ENCODE assay signal across 12 cellular contexts in genomic region chr16:72921620-72922019, GRCh38.
DNase-seq lines count a peak whose midpoint lies in the region; ATAC-seq and TF ChIP-seq lines count a peak whose summit lies in the region.
"Had no signal": no experiment of that assay in that cellular context is flagged by ENCODE, and none has a peak within 500 bp of the region (broad histone marks: within the 10 kb centered on the region; RNA-seq: fewer than 3 reads in every experiment).

No MANE protein-coding gene starts in this region.

- H2BK120ac ChIP-seq in mesenchymal stem cell (ENCODE audit: low read depth, low read length) = no peak overlapping the region

- no peak overlapping the region for H2BK5ac ChIP-seq in mesenchymal stem cell (ENCODE audit: low read depth, low read length, poor library complexity, severe bottlenecking)

- H2BK15ac ChIP-seq in mesenchymal stem cell (ENCODE audit: low read depth, poor library complexity, severe bottlenecking) = no peak overlapping the region

- no peak overlapping the region for H2BK12ac ChIP-seq in mesenchymal stem cell (ENCODE audit: low read length in 2 of 2)

- intact Hi-C loops in Right ventricle myocardium superior (cut with DNase I) (no loop called here), vagina (cut with DNase I) (no loop called here), mucosa of descending colon (cut with DNase I, micrococcal nuclease) (no loop called here)

- H4K8ac ChIP-seq in mesenchymal stem cell (ENCODE audit: low read length) = no peak overlapping the region

- peak overlapping the region in 1 of 2 donors; percentile 12 for H3K4me3 ChIP-seq in right atrium auricular region
- H3K4me3 ChIP-seq in mesenchymal stem cell (ENCODE audit: insufficient read depth in 1 of 2, low read depth in 1 of 2, low read length in 2 of 2) = peak overlapping the region in 1 of 2 experiments; percentile 60
- H3K4me3 ChIP-seq in vagina = peak overlapping the region; percentile 16 to 28
- H3K4me3 ChIP-seq in mucosa of descending colon = no peak overlapping the region

- peak overlapping the region in 1 of 2 experiments; percentile 13 for H3K14ac ChIP-seq in mesenchymal stem cell (ENCODE audit: low read length in 2 of 2)

- 86% methylated on average over 15 of the region's 15 CpGs for WGBS in mesenchymal stem cell

- H3K4ac ChIP-seq in mesenchymal stem cell (ENCODE audit: low read depth in 1 of 2, low read length in 2 of 2) = no peak overlapping the region

- no peak overlapping the region for H2AFZ ChIP-seq in mesenchymal stem cell (ENCODE audit: low read depth, low read length)

- no peak overlapping the region for H3K18ac ChIP-seq in mesenchymal stem cell (ENCODE audit: low read depth in 1 of 2, low read length in 2 of 2)

- H3K27me3 ChIP-seq in right atrium auricular region (no peaks in the 10 kb centered on the region), mesenchymal stem cell (ENCODE audit: control insufficient read depth in 1 of 2, insufficient read depth in 1 of 2, low read length in 2 of 2) (no peaks in the 10 kb centered on the region), vagina (no peaks in the 10 kb centered on the region)

- H3K79me1 ChIP-seq in mesenchymal stem cell (replicated peaks; ENCODE audit: low read length, poor library complexity, severe bottlenecking) = peaks cover 23% of the 10 kb centered on the region

- H3K36me3 ChIP-seq in right atrium auricular region = no peaks in the 10 kb centered on the region
- no peaks in the 10 kb centered on the region for H3K36me3 ChIP-seq in mesenchymal stem cell (ENCODE audit: control insufficient read depth in 1 of 2, insufficient read depth in 2 of 2, low read depth in 1 of 2, low read length in 2 of 2)
- no peaks in the 10 kb centered on the region for H3K36me3 ChIP-seq in vagina
- H3K36me3 ChIP-seq in mucosa of descending colon (ENCODE audit: low read depth) = no peaks in the 10 kb centered on the region

- no peak overlapping the region for H3K4me2 ChIP-seq in mesenchymal stem cell (ENCODE audit: low read length, poor library complexity, severe bottlenecking)

- no peak for TF ChIP-seq CTCF in right atrium auricular region (IDR thresholded peaks at IDR 0.05)
- TF ChIP-seq CTCF in vagina (IDR thresholded peaks at IDR 0.05) = no peak
- no peak for TF ChIP-seq CTCF in mucosa of descending colon (IDR thresholded peaks at IDR 0.05)

- no peak overlapping the region for H3K27ac ChIP-seq in right atrium auricular region
- no peak overlapping the region for H3K27ac ChIP-seq in mesenchymal stem cell (ENCODE audit: low read length, poor library complexity, severe bottlenecking)
- H3K27ac ChIP-seq in vagina = no peak overlapping the region
- H3K27ac ChIP-seq: foreskin keratinocyte had no signal

- no peak overlapping the region for H2AK5ac ChIP-seq in mesenchymal stem cell (ENCODE audit: low read length, severe bottlenecking)

- ATAC-seq in Right ventricle myocardium superior (ENCODE audit: poor library complexity) (peak; percentile 27), HG03432 (IDR thresholded peaks at IDR 0.05; ENCODE audit: unreplicated experiment) (no peak), mucosa of descending colon (no peak)
- ATAC-seq: foreskin keratinocyte had no signal

- H3K23ac ChIP-seq in mesenchymal stem cell (ENCODE audit: low read length in 2 of 2) = no peak overlapping the region

- TF ChIP-seq POLR2A in vagina (IDR thresholded peaks at IDR 0.05) = no peak

- H3K4me1 ChIP-seq in right atrium auricular region = peaks cover 0 to 11% of the 10 kb centered on the region in 2 donors
- H3K4me1 ChIP-seq in mesenchymal stem cell (ENCODE audit: control insufficient read depth, insufficient read depth, low read depth, low read length) = peaks cover 7% of the 10 kb centered on the region
- H3K4me1 ChIP-seq in vagina = peaks cover 23% of the 10 kb centered on the region
- no peaks in the 10 kb centered on the region for H3K4me1 ChIP-seq in mucosa of descending colon (ENCODE audit: low read depth)

- H3K9me3 ChIP-seq in right atrium auricular region (peaks cover 0 to 3% of the 10 kb centered on the region in 2 donors), mesenchymal stem cell (ENCODE audit: control insufficient read depth, low read length) (no peaks in the 10 kb centered on the region), vagina (no peaks in the 10 kb centered on the region), mucosa of descending colon (no peaks in the 10 kb centered on the region)

- DNase-seq in Right ventricle myocardium superior (peak; percentile 57), right atrium auricular region (ENCODE audit: low spot score) (no peak), amygdala (lab: John Stamatoyannopoulos, UW) (peak in 43 of 56 donors; percentile 9 to 74 (median 41)), mesenchymal stem cell (no peak), vagina (ENCODE audit: extremely low spot score in 2 of 2) (no peak), mucosa of descending colon (no peak), iPS-NIHi11 (ENCODE audit: low spot score) (no peak)
- DNase-seq: activated CD8-positive, alpha-beta memory T cell treated with anti-CD3 and anti-CD28 coated beads for 24 hours; foreskin keratinocyte; NK-92 treated with Interleukin-12 subunit alpha and Interleukin-12 subunit beta, amount 100 ng/mL, for 24 hours; small intestine had no signal

- no peak overlapping the region for H4K91ac ChIP-seq in mesenchymal stem cell (ENCODE audit: low read length)

- H3K9ac ChIP-seq in mesenchymal stem cell (ENCODE audit: low read length) = peak overlapping the region; percentile 45

Comparison
In these comparisons a context has a peak if more than half of its experiments do, and no peak if none do; other contexts are left out.
1. DNase-seq: peak in Right ventricle myocardium superior (single experiment) and amygdala (43 of 56); none in right atrium auricular region (single experiment), mesenchymal stem cell (single experiment), vagina (0 of 2), mucosa of descending colon (0 of 3) and iPS-NIHi11 (single experiment).